In genomic region chr6:109472132-109472995, GRCh38 we compare ENCODE assay signal across 10 cellular contexts. TPM values are rescaled to one million over a fixed set of nuclear protein-coding genes. Genes with fewer than 3 reads are reported as not detected.
DNase-seq lines count a peak whose midpoint lies in the region; ATAC-seq and TF ChIP-seq lines count a peak whose summit lies in the region.
"Had no signal": no experiment of that assay in that cellular context is flagged by ENCODE, and none has a peak within 500 bp of the region (broad histone marks: within the 10 kb centered on the region; RNA-seq: fewer than 3 reads in every experiment).

No MANE protein-coding gene starts in this region.

- POLR2A ChIA-PET in WTC11 (lab: Charles Lee): no interaction called here

- peaks cover 60% of the 10 kb centered on the region for H3K4me1 Mint-ChIP-seq in activated naive CD4-positive, alpha-beta T cell treated with anti-CD3 and anti-CD28 coated beads for 36 hours (ENCODE audit: low read depth)
- peaks cover 7% of the 10 kb centered on the region for H3K4me1 Mint-ChIP-seq in WTC11

- intact Hi-C loops in activated naive CD4-positive, alpha-beta T cell treated with anti-CD3 and anti-CD28 coated beads for 36 hours (cut with micrococcal nuclease): no loop called here
- intact Hi-C loops in thyroid gland (cut with DNase I): no loop called here

- H3K27ac ChIP-seq in thyroid gland: no peak overlapping the region

- H3K4me1 ChIP-seq in thyroid gland: peaks cover 0 to 4% of the 10 kb centered on the region in 2 donors

- H3K27me3 Mint-ChIP-seq in activated naive CD4-positive, alpha-beta T cell treated with anti-CD3 and anti-CD28 coated beads for 36 hours (ENCODE audit: low read depth): no peaks in the 10 kb centered on the region
- no peaks in the 10 kb centered on the region for H3K27me3 Mint-ChIP-seq in WTC11 (ENCODE audit: low read depth)

- peaks cover 27 to 40% of the 10 kb centered on the region in 2 donors for H3K36me3 ChIP-seq in thyroid gland

- DNase-seq in activated naive CD4-positive, alpha-beta T cell treated with anti-CD3 and anti-CD28 coated beads for 36 hours: peak; percentile 20
- DNase-seq in activated naive CD4-positive, alpha-beta T cell treated with Interleukin-2 at 50 U/mL for 16 hours: no peak
- DNase-seq in WTC11 (ENCODE audit: low spot score) (no peak), thyroid gland (peak; percentile 84 to 88), HCEC 1CT (no peak), Kasumi-1 (lab: John Stamatoyannopoulos, UW) (no peak)
- no peak for DNase-seq in effector CD4-positive, alpha-beta T cell
- DNase-seq: activated CD4-positive, alpha-beta T cell treated with anti-CD3 and anti-CD28 coated beads for 4 hours; NCI-H748 treated with DMSO at 0.1 percent for 48 hours had no signal

- peak overlapping the region; percentile 55 for H3K27ac Mint-ChIP-seq in activated naive CD4-positive, alpha-beta T cell treated with anti-CD3 and anti-CD28 coated beads for 36 hours
- H3K27ac Mint-ChIP-seq in WTC11: 0 out of 2 replicates have a peak overlapping the region, but pooled peaks have one; percentile 7

- no peak overlapping the region for H3K4me3 ChIP-seq in thyroid gland (replicated peaks in 1 of 3)

- 76 to 79% methylated on average over 9 of the region's 9 CpGs for WGBS in thyroid gland, 2 donors

- TF ChIP-seq POLR2A in thyroid gland (IDR thresholded peaks at IDR 0.05): no peak

- TF ChIP-seq CTCF in WTC11 (IDR thresholded peaks at IDR 0.05): no peak
- peak in 2 of 6 experiments; percentile 21 to 25 for TF ChIP-seq CTCF in thyroid gland (IDR thresholded peaks at IDR 0.05)

- CTCF ChIA-PET in activated naive CD4-positive, alpha-beta T cell treated with anti-CD3 and anti-CD28 coated beads for 36 hours (lab: Charles Lee): interaction anchor here (0.6 kb wide), 1 partner anchor 223 kb away, joined by 3 read pairs; no protein-coding TSS in a partner anchor
- CTCF ChIA-PET in WTC11 (lab: Charles Lee): no interaction called here

- peaks cover 56% of the 10 kb centered on the region for H3K36me3 Mint-ChIP-seq in activated naive CD4-positive, alpha-beta T cell treated with anti-CD3 and anti-CD28 coated beads for 36 hours (ENCODE audit: low read depth)
- H3K36me3 Mint-ChIP-seq in WTC11: peaks cover 89% of the 10 kb centered on the region

- H3K9me3 Mint-ChIP-seq in activated naive CD4-positive, alpha-beta T cell treated with anti-CD3 and anti-CD28 coated beads for 36 hours: no peaks in the 10 kb centered on the region
- H3K9me3 Mint-ChIP-seq in WTC11: no peaks in the 10 kb centered on the region

- H3K9me3 ChIP-seq in thyroid gland: no peaks in the 10 kb centered on the region

- H3K27me3 ChIP-seq in thyroid gland: no peaks in the 10 kb centered on the region

- ATAC-seq in HG02678 (IDR thresholded peaks at IDR 0.05; ENCODE audit: unreplicated experiment): peak; percentile 63
- no peak for ATAC-seq in WTC11

- H3K4me3 Mint-ChIP-seq in activated naive CD4-positive, alpha-beta T cell treated with anti-CD3 and anti-CD28 coated beads for 36 hours: no peak overlapping the region
- H3K4me3 Mint-ChIP-seq in WTC11: no peak overlapping the region

TF ChIP-seq in WTC11, 78 proteins besides CTCF, POLR2A, EP300 and RAD21:
- TF ChIP-seq ZNF219 (CRISPR knock-in tag; IDR thresholded peaks at IDR 0.05; ENCODE audit: borderline replicate concordance) (no peak), USF1 (CRISPR knock-in tag; IDR thresholded peaks at IDR 0.05) (no peak), ZBTB21 (CRISPR knock-in tag; IDR thresholded peaks at IDR 0.05; ENCODE audit: borderline replicate concordance) (no peak), JUN (CRISPR knock-in tag; IDR thresholded peaks at IDR 0.05) (no peak), NFATC4 (CRISPR knock-in tag; IDR thresholded peaks at IDR 0.05) (no peak), FOXP4 (CRISPR knock-in tag; IDR thresholded peaks at IDR 0.05) (no peak)

RNA-seq across cellular contexts. Expression of gene ZBTB24, which starts 10.7 kb away (rescaled TPM):
- 1 to 10 TPM; 6.9 to 7.4 TPM for total RNA-seq in activated naive CD4-positive, alpha-beta T cell treated with anti-CD3 and anti-CD28 coated beads for 36 hours
- total RNA-seq in WTC11 (2021): 13.7 to 14.7 TPM (median 14.6 TPM) in 3 replicates
- 10 to 100 TPM; 12.8 to 13.3 (median 12.9) TPM for total RNA-seq in thyroid gland

RNA-seq across cellular contexts. Expression of gene MICAL1, which starts 16.8 kb away (rescaled TPM):
- total RNA-seq in activated naive CD4-positive, alpha-beta T cell treated with anti-CD3 and anti-CD28 coated beads for 36 hours: 10 to 100 TPM; 20.4 to 22.9 TPM
- 51.6 to 57.4 TPM (median 52.2 TPM) in 3 replicates for total RNA-seq in WTC11 (2021)
- total RNA-seq in thyroid gland: 10 to 100 TPM; 14.3 to 33.6 (median 21.7) TPM

RNA-seq across cellular contexts. Expression of gene SMPD2, which starts 31.8 kb away (rescaled TPM):
- 1 to 10 TPM; 9.4 to 9.7 TPM for total RNA-seq in activated naive CD4-positive, alpha-beta T cell treated with anti-CD3 and anti-CD28 coated beads for 36 hours
- total RNA-seq in WTC11 (2021) (11.2 to 13.1 TPM (median 12.2 TPM) in 3 replicates), thyroid gland (10 to 100 TPM; 11.2 to 60.9 (median 17.8) TPM)

RNA-seq across cellular contexts. Expression of gene PPIL6, which starts 31.9 kb away (rescaled TPM):
- total RNA-seq in activated naive CD4-positive, alpha-beta T cell treated with anti-CD3 and anti-CD28 coated beads for 36 hours: under 1 TPM in 1 of 2 experiments, not detected in 1; 0.19 TPM
- 0.61 to 0.76 TPM (median 0.69 TPM) in 3 replicates for total RNA-seq in WTC11 (2021)
- total RNA-seq in thyroid gland: 10 to 100 TPM; 20.1 to 31.2 (median 27.0) TPM

Comparison
In these comparisons a context has a peak if more than half of its experiments do, and no peak if none do; other contexts are left out.
1. DNase-seq: peak in activated naive CD4-positive, alpha-beta T cell treated with anti-CD3 and anti-CD28 coated beads for 36 hours (single experiment) and thyroid gland (2 of 2); none in activated naive CD4-positive, alpha-beta T cell treated with Interleukin-2 at 50 U/mL for 16 hours (single experiment), WTC11 (single experiment), HCEC 1CT (single experiment), effector CD4-positive, alpha-beta T cell (single experiment) and Kasumi-1 (0 of 2).